In the genomic region with DNA sequence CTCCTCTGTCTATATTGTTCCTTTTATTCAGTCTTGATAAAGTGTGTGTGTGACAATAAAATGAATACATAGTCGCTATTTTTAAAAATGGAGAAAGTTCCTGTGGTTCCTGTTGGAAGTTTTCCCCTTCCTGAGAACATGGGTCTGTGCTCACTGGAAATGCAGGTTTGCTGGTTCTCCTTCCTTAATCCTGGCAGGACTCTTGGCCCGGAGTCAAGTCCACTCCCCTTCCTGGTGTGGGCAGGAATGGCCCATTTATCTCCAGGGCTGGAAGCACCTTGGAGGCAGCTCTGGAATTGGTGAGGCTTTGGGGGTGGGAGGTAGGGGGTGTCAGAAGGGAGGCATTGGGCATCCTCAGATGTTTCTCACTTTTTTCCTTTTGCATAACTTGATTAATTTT, we compare ENCODE assay signal across 20 cellular contexts. TPM values are rescaled to one million over a fixed set of nuclear protein-coding genes. Genes with fewer than 3 reads are reported as not detected.
DNase-seq lines count a peak whose midpoint lies in the region; ATAC-seq, FAIRE-seq and TF ChIP-seq lines count a peak whose summit lies in the region.
"Had no signal": no experiment of that assay in that cellular context is flagged by ENCODE, and none has a peak within 500 bp of the region (broad histone marks: within the 10 kb centered on the region; RNA-seq: fewer than 3 reads in every experiment).

No MANE protein-coding gene starts in this region.

- peak; percentile 59 for DNase-seq in NCI-H2029 (lab: John Stamatoyannopoulos, UW)
- no peak for DNase-seq in NCI-H2029 treated with DMSO at 0.1 percent for 48 hours (lab: John Stamatoyannopoulos, UW)
- no peak for DNase-seq in T-helper 17 cell
- peak; percentile 89 for DNase-seq in kidney
- peak; percentile 82 for DNase-seq in thyroid gland
- no peak for DNase-seq in Right ventricle myocardium superior
- no peak for DNase-seq in stimulated activated CD4-positive, alpha-beta T cell treated with anti-CD3 and anti-CD28 coated beads, Interleukin-4, amount 100 ng/mL, for 4 hours
- DNase-seq: activated CD4-positive, alpha-beta T cell treated with anti-CD3 and anti-CD28 coated beads for 36 hours; brain microvascular endothelial cell; DND-41; left lung; NCI-H1436 treated with DMSO at 0.1 percent for 48 hours; NCI-H774; SK-N-SH; tibial artery had no signal

- no peaks in the 10 kb centered on the region for H3K9me3 ChIP-seq in T-helper 17 cell (ENCODE audit: control insufficient read depth, low read length, poor library complexity, severe bottlenecking)
- H3K9me3 ChIP-seq in kidney (ENCODE audit: control insufficient read depth in 1 of 2, low read length in 2 of 2): no peaks in the 10 kb centered on the region
- no peaks in the 10 kb centered on the region for H3K9me3 ChIP-seq in thyroid gland
- H3K9me3 ChIP-seq: left lung, neutrophil, SK-N-SH, tibial artery had no signal

- peak overlapping the region; percentile 47 for H3K4me3 Mint-ChIP-seq in T-helper 17 cell

- ATAC-seq in T-helper 17 cell (no peak), Right ventricle myocardium superior (ENCODE audit: poor library complexity) (no peak), HG02678 (IDR thresholded peaks at IDR 0.05; ENCODE audit: unreplicated experiment) (no peak)

- intact Hi-C loops in kidney (cut with DNase I): loop anchor here (5.0 kb wide), 1 partner anchor 325 kb away; a partner anchor contains a TSS
- intact Hi-C loops in thyroid gland (cut with DNase I): loop anchor here (5.0 to 10.0 kb wide), 3 partner anchors 82 to 320 kb away; a partner anchor contains a TSS
- intact Hi-C loops in Right ventricle myocardium superior (cut with DNase I): loop anchor here (5.0 kb wide), 1 partner anchor 220 kb away; no protein-coding TSS in a partner anchor

- no peak overlapping the region for H3K9ac ChIP-seq in kidney (ENCODE audit: low read length in 2 of 2)

- H3K36me3 ChIP-seq in kidney (ENCODE audit: control insufficient read depth in 1 of 2, insufficient read depth in 2 of 2, low read length in 2 of 2) (no peaks in the 10 kb centered on the region), thyroid gland (no peaks in the 10 kb centered on the region)
- H3K36me3 ChIP-seq: brain microvascular endothelial cell, left lung, neutrophil, tibial artery had no signal

- H3K4me1 ChIP-seq in kidney (ENCODE audit: control insufficient read depth in 1 of 2, insufficient read depth in 1 of 2, low read depth in 1 of 2, low read length in 2 of 2) (peaks cover 4 to 6% of the 10 kb centered on the region in 2 donors), thyroid gland (peaks cover 17 to 31% of the 10 kb centered on the region in 2 donors)

- no peak overlapping the region for H3K27ac ChIP-seq in kidney (ENCODE audit: low read depth in 2 of 2, low read length in 2 of 2)
- H3K27ac ChIP-seq in thyroid gland: peak overlapping the region in 2 of 3 donors; percentile 93 to 95
- H3K27ac ChIP-seq: brain microvascular endothelial cell had no signal

- WGBS in thyroid gland, 2 donors: 55 to 61% methylated on average over 2 of the region's 2 CpGs

- TF ChIP-seq CTCF in kidney (IDR thresholded peaks at IDR 0.05; ENCODE audit: borderline replicate concordance, extremely low read depth, insufficient read depth) (no peak), thyroid gland (IDR thresholded peaks at IDR 0.05) (no peak)

- H3K4me1 Mint-ChIP-seq in T-helper 17 cell: peaks cover 7% of the 10 kb centered on the region

- H3K4me3 ChIP-seq in kidney (ENCODE audit: low read length in 2 of 2) (no peak overlapping the region), thyroid gland (replicated peaks in 1 of 3) (no peak overlapping the region)

- FAIRE-seq in kidney (lab: Jason Lieb, UNC): no peak
- FAIRE-seq: GM12878, H1 had no signal

- H3K27me3 Mint-ChIP-seq in T-helper 17 cell: peaks cover 12% of the 10 kb centered on the region

- H3K27ac Mint-ChIP-seq in T-helper 17 cell: no peak overlapping the region
- H3K27ac Mint-ChIP-seq: activated CD4-positive, alpha-beta T cell treated with anti-CD3 and anti-CD28 coated beads for 36 hours had no signal

- no peaks in the 10 kb centered on the region for H3K27me3 ChIP-seq in thyroid gland
- H3K27me3 ChIP-seq: brain microvascular endothelial cell, left lung, neutrophil, tibial artery had no signal

- no peaks in the 10 kb centered on the region for H3K36me3 Mint-ChIP-seq in T-helper 17 cell (ENCODE audit: low read depth)

- TF ChIP-seq POLR2A in thyroid gland (IDR thresholded peaks at IDR 0.05): no peak

RNA-seq across cellular contexts. Expression of a gene that starts 30.1 kb away (rescaled TPM):
- total RNA-seq in T-helper 17 cell (not detected), kidney (not detected), thyroid gland (not detected), Right ventricle myocardium superior (not detected)
- not detected for polyA plus RNA-seq in kidney (ENCODE audit: insufficient read depth, low read depth, low replicate concordance)
- total RNA-seq: activated CD4-positive, alpha-beta T cell treated with anti-CD3 and anti-CD28 coated beads for 36 hours; GM12878; left lung had no signal
- polyA plus RNA-seq: GM12878, SK-N-SH had no signal

RNA-seq across cellular contexts. Expression of a gene that starts 30.2 kb away (rescaled TPM):
- total RNA-seq in T-helper 17 cell (not detected), kidney (not detected), thyroid gland (not detected), Right ventricle myocardium superior (not detected)
- polyA plus RNA-seq in kidney (ENCODE audit: insufficient read depth, low read depth, low replicate concordance): not detected
- total RNA-seq: activated CD4-positive, alpha-beta T cell treated with anti-CD3 and anti-CD28 coated beads for 36 hours; glomerular endothelial cell; GM12878; left lung had no signal
- polyA plus RNA-seq: GM12878, SK-N-SH had no signal

Comparison
In these comparisons a context has a peak if more than half of its experiments do, and no peak if none do; other contexts are left out.
1. DNase-seq: peak in NCI-H2029 (single experiment), kidney (single experiment) and thyroid gland (2 of 2); none in NCI-H2029 treated with DMSO at 0.1 percent for 48 hours (single experiment), T-helper 17 cell (0 of 3), Right ventricle myocardium superior (single experiment) and stimulated activated CD4-positive, alpha-beta T cell treated with anti-CD3 and anti-CD28 coated beads, Interleukin-4, amount 100 ng/mL, for 4 hours (0 of 2).
2. H3K27ac ChIP-seq: peak in thyroid gland (2 of 3); none in kidney (0 of 2).